ENCODE assay signal across 8 cellular contexts in genomic region chr5:123937230-123937629, GRCh38.
DNase-seq lines count a peak whose midpoint lies in the region; ATAC-seq lines count a peak whose summit lies in the region.

No MANE protein-coding gene starts in this region.

- intact Hi-C loops in activated naive CD4-positive, alpha-beta T cell treated with anti-CD3 and anti-CD28 coated beads for 36 hours (cut with micrococcal nuclease) = no loop called here

- CTCF ChIA-PET in activated naive CD4-positive, alpha-beta T cell treated with anti-CD3 and anti-CD28 coated beads for 36 hours (lab: Charles Lee) = no interaction called here

- no peak overlapping the region for H3K4me3 Mint-ChIP-seq in activated naive CD4-positive, alpha-beta T cell treated with anti-CD3 and anti-CD28 coated beads for 36 hours
- no peak overlapping the region for H3K4me3 Mint-ChIP-seq in memory B cell

- no peak overlapping the region for H3K27ac Mint-ChIP-seq in activated naive CD4-positive, alpha-beta T cell treated with anti-CD3 and anti-CD28 coated beads for 36 hours
- H3K27ac Mint-ChIP-seq in memory B cell = peak overlapping the region; percentile 42

- no peaks in the 10 kb centered on the region for H3K4me1 Mint-ChIP-seq in activated naive CD4-positive, alpha-beta T cell treated with anti-CD3 and anti-CD28 coated beads for 36 hours (ENCODE audit: low read depth)
- H3K4me1 Mint-ChIP-seq in memory B cell = peaks cover 6% of the 10 kb centered on the region

- peaks cover 23% of the 10 kb centered on the region for H3K9me3 Mint-ChIP-seq in activated naive CD4-positive, alpha-beta T cell treated with anti-CD3 and anti-CD28 coated beads for 36 hours
- peaks cover 6% of the 10 kb centered on the region for H3K9me3 Mint-ChIP-seq in memory B cell

- ATAC-seq in memory B cell (ENCODE audit: low read depth) = peak; percentile 22
- no peak for ATAC-seq in HG03175 (IDR thresholded peaks at IDR 0.05; ENCODE audit: unreplicated experiment)

- no peaks in the 10 kb centered on the region for H3K36me3 Mint-ChIP-seq in activated naive CD4-positive, alpha-beta T cell treated with anti-CD3 and anti-CD28 coated beads for 36 hours (ENCODE audit: low read depth)
- H3K36me3 Mint-ChIP-seq in memory B cell = peaks cover 2% of the 10 kb centered on the region

- H3K27me3 Mint-ChIP-seq in activated naive CD4-positive, alpha-beta T cell treated with anti-CD3 and anti-CD28 coated beads for 36 hours (ENCODE audit: low read depth) = no peaks in the 10 kb centered on the region
- no peaks in the 10 kb centered on the region for H3K27me3 Mint-ChIP-seq in memory B cell

- peak; percentile 6 for DNase-seq in activated naive CD4-positive, alpha-beta T cell treated with anti-CD3 and anti-CD28 coated beads for 36 hours
- DNase-seq in activated naive CD4-positive, alpha-beta T cell (lab: John Stamatoyannopoulos, UW) = no peak
- DNase-seq in NCI-H69 (lab: John Stamatoyannopoulos, UW) (peak; percentile 89), cerebellar cortex (ENCODE audit: low spot score) (peak; percentile 60), memory B cell (ENCODE audit: low spot score in 2 of 2) (peak; percentile 25 to 54), NCI-H1105 treated with DMSO at 0.1 percent for 48 hours (lab: John Stamatoyannopoulos, UW) (no peak)
- DNase-seq in activated CD4-positive, alpha-beta T cell treated with anti-CD3 and anti-CD28 coated beads for 4 hours = no peak

Comparison
In these comparisons a context has a peak if more than half of its experiments do, and no peak if none do; other contexts are left out.
1. DNase-seq: peak in activated naive CD4-positive, alpha-beta T cell treated with anti-CD3 and anti-CD28 coated beads for 36 hours (single experiment), NCI-H69 (single experiment), cerebellar cortex (single experiment) and memory B cell (2 of 2); none in activated naive CD4-positive, alpha-beta T cell (0 of 4), activated CD4-positive, alpha-beta T cell treated with anti-CD3 and anti-CD28 coated beads for 4 hours (0 of 2) and NCI-H1105 treated with DMSO at 0.1 percent for 48 hours (single experiment).